Comparison of ENCODE assay signal across 6 cellular contexts in the genomic region with DNA sequence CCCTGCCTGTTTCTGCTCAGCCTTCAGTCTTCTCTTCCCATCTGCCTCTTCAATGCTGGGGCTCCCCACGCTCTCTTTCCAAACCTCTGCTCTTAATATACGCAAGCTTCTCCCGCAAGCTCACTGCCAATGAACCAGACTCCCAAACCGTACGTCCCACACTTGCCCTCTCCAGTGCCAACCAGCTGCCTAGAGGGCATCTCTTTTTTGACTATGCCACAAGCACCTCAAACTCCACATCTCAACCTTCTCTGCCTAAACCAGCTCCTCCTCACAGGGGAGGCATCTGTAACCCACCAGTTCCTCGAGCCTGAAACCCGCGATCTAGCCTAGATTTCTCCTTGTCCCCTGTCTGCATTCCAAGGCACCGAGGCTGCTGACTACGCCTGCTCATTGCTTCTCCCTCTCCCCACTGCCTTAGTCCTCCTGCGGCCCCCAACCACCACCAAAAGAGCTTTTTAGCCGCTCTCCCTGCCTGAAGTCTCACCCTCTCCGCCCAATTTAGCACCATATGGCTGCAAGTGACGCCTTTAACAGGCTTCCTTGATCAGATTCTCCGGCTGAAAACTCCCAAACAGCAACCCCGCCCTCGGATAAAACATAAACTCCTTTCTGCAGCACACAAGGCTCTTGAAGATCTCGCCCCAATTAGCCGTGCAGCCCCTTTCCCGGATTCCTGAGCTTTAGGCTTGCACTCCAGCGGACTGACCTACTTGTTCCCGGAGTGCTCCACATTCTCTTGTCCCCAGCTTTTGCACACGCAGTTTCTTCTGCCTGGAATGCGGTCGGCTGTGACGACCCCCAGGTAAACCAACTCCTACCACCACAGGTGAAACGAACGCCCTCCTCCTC. TPM values are rescaled to one million over a fixed set of nuclear protein-coding genes. Genes with fewer than 3 reads are reported as not detected.
DNase-seq lines count a peak whose midpoint lies in the region; ATAC-seq and TF ChIP-seq lines count a peak whose summit lies in the region.

No MANE protein-coding gene starts in this region.

- intact Hi-C loops in Calu3 (cut with micrococcal nuclease; ENCODE audit: unreplicated experiment), result loop anchor here (10.0 kb wide), 1 partner anchor 324 kb away; a partner anchor contains a TSS
- intact Hi-C loops in head of caudate nucleus (cut with DNase I), result loop anchor here (10.0 kb wide), 1 partner anchor 46 kb away; a partner anchor contains a TSS
- intact Hi-C loops in tibial artery (cut with DNase I; ENCODE audit: low total_unique reads), result loop anchor here (5.0 kb wide), 1 partner anchor 57 kb away; a partner anchor contains a TSS

- DNase-seq in Calu3 (no peak), Peyer's patch (no peak), head of caudate nucleus (peak in 30 of 42 donors; percentile 15 to 77 (median 44)), tibial artery (no peak), COLO829 (ENCODE audit: low spot score) (no peak)

- peaks cover 0 to 38% (median 22%) of the 10 kb centered on the region in 4 donors for H3K4me1 ChIP-seq in Peyer's patch
- H3K4me1 ChIP-seq in tibial artery, result peaks cover 0 to 52% (median 27%) of the 10 kb centered on the region in 4 donors

- H3K4me3 Mint-ChIP-seq in Calu3 (ENCODE audit: low read depth, unreplicated experiment), result peak overlapping the region; percentile 86

- H3K27ac Mint-ChIP-seq in Calu3 (ENCODE audit: unreplicated experiment), result peak overlapping the region; percentile 40

- H3K27me3 ChIP-seq in Peyer's patch (no peaks in the 10 kb centered on the region), tibial artery (no peaks in the 10 kb centered on the region)

- H3K36me3 Mint-ChIP-seq in Calu3 (ENCODE audit: insufficient read depth, unreplicated experiment), result peaks cover 32% of the 10 kb centered on the region

- no peaks in the 10 kb centered on the region for H3K9me3 Mint-ChIP-seq in Calu3 (ENCODE audit: low read depth, unreplicated experiment)

- peak overlapping the region; percentile 70 to 98 (median 90) for H3K4me3 ChIP-seq in Peyer's patch
- H3K4me3 ChIP-seq in tibial artery, result peak overlapping the region; percentile 72 to 99

- H3K9me3 ChIP-seq in Peyer's patch (no peaks in the 10 kb centered on the region), tibial artery (no peaks in the 10 kb centered on the region)

- no peaks in the 10 kb centered on the region for H3K36me3 ChIP-seq in Peyer's patch
- H3K36me3 ChIP-seq in tibial artery, result no peaks in the 10 kb centered on the region

- no TSS peak for BruUV-seq in Calu3 (replicated peaks; lab: Mats Ljungman, UMichigan)

- CTCF ChIA-PET in Calu3 (lab: Charles Lee), result interaction anchor here (0.6 to 1.2 kb wide), 4 partner anchors 9 to 49 kb away, joined by 3 read pairs; a partner anchor contains a TSS

- no peak for TF ChIP-seq POLR2A in Peyer's patch (IDR thresholded peaks at IDR 0.05)

- TF ChIP-seq CTCF in Calu3 (IDR thresholded peaks at IDR 0.05; ENCODE audit: unreplicated experiment), result no peak
- no peak for TF ChIP-seq CTCF in Peyer's patch (IDR thresholded peaks at IDR 0.05)
- no peak for TF ChIP-seq CTCF in tibial artery (IDR thresholded peaks at IDR 0.05)

- ATAC-seq in GM21737 (IDR thresholded peaks at IDR 0.05; ENCODE audit: unreplicated experiment), result no peak

- peaks cover 42% of the 10 kb centered on the region for H3K4me1 Mint-ChIP-seq in Calu3 (ENCODE audit: low read depth, unreplicated experiment)

- peak overlapping the region in 2 of 4 donors; percentile 92 to 93 for H3K27ac ChIP-seq in Peyer's patch
- H3K27ac ChIP-seq in tibial artery, result peak overlapping the region; percentile 78 to 91

- no peaks in the 10 kb centered on the region for H3K27me3 Mint-ChIP-seq in Calu3 (ENCODE audit: unreplicated experiment)

RNA-seq across cellular contexts. Expression of a gene that starts 1.5 kb away (rescaled TPM):
- total RNA-seq in Calu3 (2022) (81.6 and 90.4 TPM in 2 replicates), Peyer's patch (100 to 1,000 TPM in 1 of 4 donors, 10 to 100 TPM in 3; 13.8 to 254 (median 54.7) TPM)

RNA-seq across cellular contexts. Expression of a gene that starts 48.3 kb away (rescaled TPM):
- total RNA-seq in Calu3 (2022) (45.9 and 46.9 TPM in 2 replicates), Peyer's patch (10 to 100 TPM; 13.8 to 37.4 (median 28.0) TPM)

RNA-seq across cellular contexts. Expression of a gene that starts 48.7 kb away (rescaled TPM):
- 121 and 125 TPM in 2 replicates for total RNA-seq in Calu3 (2022)
- total RNA-seq in Peyer's patch, result 10 to 100 TPM; 19.4 to 90.8 (median 37.9) TPM

RNA-seq across cellular contexts. Expression of a gene that starts 55.8 kb away (rescaled TPM):
- total RNA-seq in Calu3 (2022) (28.2 and 29.4 TPM in 2 replicates), Peyer's patch (10 to 100 TPM; 20.1 to 81.7 (median 50.4) TPM)

Comparison
In these comparisons a context has a peak if more than half of its experiments do, and no peak if none do; other contexts are left out.
1. DNase-seq: peak in head of caudate nucleus (30 of 42); none in Calu3 (single experiment), Peyer's patch (0 of 3), tibial artery (0 of 2) and COLO829 (single experiment).